9 cellular contexts compared by ENCODE assay signal in genomic region chr1:202692959-202693555, GRCh38. TPM values are rescaled to one million over a fixed set of nuclear protein-coding genes. Genes with fewer than 3 reads are reported as not detected.
DNase-seq lines count a peak whose midpoint lies in the region; ATAC-seq and TF ChIP-seq lines count a peak whose summit lies in the region.
"Had no signal": no experiment of that assay in that cellular context is flagged by ENCODE, and none has a peak within 500 bp of the region (broad histone marks: within the 10 kb centered on the region; RNA-seq: fewer than 3 reads in every experiment).

No MANE protein-coding gene starts in this region.

- H3K4me3 ChIP-seq in AG10803 (ENCODE audit: low read length) = no peak overlapping the region
- no peak overlapping the region for H3K4me3 ChIP-seq in retinal pigment epithelial cell (ENCODE audit: low read length)
- H3K4me3 ChIP-seq: skin epidermis had no signal

- DNase-seq in AG10803 (ENCODE audit: low read depth) = peak; percentile 62
- peak; percentile 48 for DNase-seq in H4 (ENCODE audit: low spot score)
- peak; percentile 88 for DNase-seq in RPMI8226
- peak; percentile 31 for DNase-seq in activated effector memory CD4-positive, alpha-beta T cell treated with Interleukin-2 at 50 U/mL for 16 hours
- DNase-seq in head of caudate nucleus = peak in 37 of 42 donors; percentile 36 to 85 (median 62)
- DNase-seq in retinal pigment epithelial cell (ENCODE audit: low read depth) = peak; percentile 9
- no peak for DNase-seq in NCI-H187 treated with DMSO at 0.1 percent for 48 hours (lab: John Stamatoyannopoulos, UW)

- no peak for ATAC-seq in GM21390 (IDR thresholded peaks at IDR 0.05; ENCODE audit: unreplicated experiment)

- intact Hi-C loops in head of caudate nucleus (cut with DNase I) = no loop called here

- TF ChIP-seq CTCF in AG10803 (conservative IDR thresholded peaks at IDR 0.05; ENCODE audit: low read length) (peak; percentile 51), retinal pigment epithelial cell (conservative IDR thresholded peaks at IDR 0.05; ENCODE audit: low read depth, low read length) (peak; percentile 40)

RNA-seq across cellular contexts. Expression of gene SYT2, which starts 17.2 kb away (rescaled TPM):
- 0.35 and 0.55 TPM in 2 replicates for total RNA-seq in H4 (2014; rRNA removed; shearing (Covaris generic))
